ENCODE assay signal across 8 cellular contexts in the genomic region with DNA sequence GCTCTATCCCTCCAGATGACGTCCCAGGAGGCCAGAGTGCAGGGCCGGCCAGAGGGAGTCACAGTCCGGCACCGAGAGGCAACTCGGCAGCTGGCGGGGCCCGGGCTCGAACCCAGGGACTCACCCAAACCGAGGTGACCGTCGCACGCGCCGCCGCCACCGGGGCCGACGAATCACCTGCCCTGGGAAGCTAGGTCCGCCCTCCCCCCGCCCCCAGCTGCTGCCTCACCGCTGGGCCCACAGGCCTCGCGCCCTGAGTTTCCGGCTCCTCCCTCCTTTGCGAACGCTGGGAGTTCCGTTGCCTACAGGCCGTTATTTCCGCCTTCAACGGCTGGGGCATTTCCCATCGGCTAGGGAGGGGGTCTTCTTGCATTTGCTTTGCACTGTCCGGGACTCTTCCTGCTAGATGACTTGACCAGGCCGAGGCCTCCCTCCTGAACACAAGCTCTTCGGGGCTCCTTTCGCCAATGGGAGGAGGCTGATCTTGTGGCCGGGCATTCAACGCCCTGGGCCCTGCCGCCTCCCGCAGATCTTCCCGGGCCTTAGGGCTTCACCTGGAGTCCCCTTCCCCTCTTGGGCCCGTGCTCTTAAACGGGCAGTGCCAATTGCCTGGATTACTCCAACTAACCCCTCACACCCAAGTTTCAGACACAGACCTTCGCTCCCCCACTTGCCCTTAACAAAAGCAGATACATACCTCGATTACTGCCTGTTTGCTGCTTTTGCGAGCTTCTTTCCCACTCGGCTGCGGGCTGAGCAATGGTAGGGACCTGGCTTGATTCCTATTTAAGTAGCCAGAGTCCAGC.
DNase-seq lines count a peak whose midpoint lies in the region; ATAC-seq lines count a peak whose summit lies in the region.

Gene SNUPN (minus strand): TSS at position 184 of the 806 bp plus-strand sequence. CDS start 4,674 bp downstream, outside the sequence.

- ATAC-seq in HG03460 (IDR thresholded peaks at IDR 0.05; ENCODE audit: unreplicated experiment) = peak; percentile 57

- peak; percentile 96 for DNase-seq in Ammon's horn (ENCODE audit: low spot score)
- peak; percentile 98 for DNase-seq in GM19238 (ENCODE audit: insufficient read length, low spot score)
- DNase-seq in NCI-H748 treated with DMSO at 0.1 percent for 48 hours (lab: John Stamatoyannopoulos, UW) = peak; percentile 22
- DNase-seq in activated CD4-positive, alpha-beta T cell treated with anti-CD3 and anti-CD28 coated beads, Interleukin-2, amount 50 U/mL, for 1 hour = peak; percentile 93
- DNase-seq in cortex of kidney (lab: John Stamatoyannopoulos, UW) = peak; percentile 68
- peak; percentile 98 for DNase-seq in left kidney (ENCODE audit: low read depth, low spot score)
- peak; percentile 95 for DNase-seq in stimulated activated CD4-positive, alpha-beta T cell treated with anti-CD3 and anti-CD28 coated beads, Interleukin-2, amount 100 ng/mL, for 24 hours

Comparison
In these comparisons a context has a peak if more than half of its experiments do, and no peak if none do; other contexts are left out.
1. Peak in every context shown above with its lines: DNase-seq and ATAC-seq.
2. DNase-seq: peak in every context shown above with its lines; median percentile 98 in GM19238; 98 in left kidney; 96 in Ammon's horn; 95 in stimulated activated CD4-positive, alpha-beta T cell treated with anti-CD3 and anti-CD28 coated beads, Interleukin-2, amount 100 ng/mL, for 24 hours; 93 in activated CD4-positive, alpha-beta T cell treated with anti-CD3 and anti-CD28 coated beads, Interleukin-2, amount 50 U/mL, for 1 hour; 68 in cortex of kidney; 22 in NCI-H748 treated with DMSO at 0.1 percent for 48 hours.